18 cellular contexts compared by ENCODE assay signal in genomic region chrX:132271330-132271729, GRCh38. TPM values are rescaled to one million over a fixed set of nuclear protein-coding genes. Genes with fewer than 3 reads are reported as not detected.
DNase-seq lines count a peak whose midpoint lies in the region; ATAC-seq and TF ChIP-seq lines count a peak whose summit lies in the region.
"Had no signal": no experiment of that assay in that cellular context is flagged by ENCODE, and none has a peak within 500 bp of the region (broad histone marks: within the 10 kb centered on the region; RNA-seq: fewer than 3 reads in every experiment).

No MANE protein-coding gene starts in this region.

- ATAC-seq in HG02981 (IDR thresholded peaks at IDR 0.05; ENCODE audit: unreplicated experiment): no peak
- no peak for ATAC-seq in HG02885 (IDR thresholded peaks at IDR 0.05; ENCODE audit: poor library complexity, unreplicated experiment)
- ATAC-seq: activated CD8-positive, alpha-beta T cell treated with anti-CD3 and anti-CD28 coated beads, Interleukin-2, amount 10 ng/mL, durations not matched to agents 7 days and 5 days; HepG2; stimulated activated effector memory CD8-positive, alpha-beta T cell treated with anti-CD3 and anti-CD28 coated beads, Interleukin-12 subunit alpha, Interleukin-12 subunit beta, amount 100 ng/mL, for 72 hours had no signal

- H3K9me3 Mint-ChIP-seq in mesothelial cell of epicardium: peaks cover 20% of the 10 kb centered on the region
- H3K9me3 Mint-ChIP-seq: activated T-helper 2 cell treated with anti-CD3 and anti-CD28 coated beads, Interferon-gamma antibody, Interleukin-2, Interleukin-4, amounts not matched to agents 10 μg/mL and 5 μg/mL and 100 μg/mL, durations not matched to agents 14 hours and 24 hours and 36 hours; stimulated activated effector memory CD8-positive, alpha-beta T cell treated with anti-CD3 and anti-CD28 coated beads, Interleukin-12 subunit alpha, Interleukin-12 subunit beta, amount 100 ng/mL, for 72 hours had no signal

- peaks cover 0 to 19% (median 0%) of the 10 kb centered on the region in 4 donors for H3K4me1 ChIP-seq in tibial nerve
- H3K4me1 ChIP-seq: BLaER1 had no signal

- H3K4me3 Mint-ChIP-seq in mesothelial cell of epicardium: peak overlapping the region; percentile 13
- H3K4me3 Mint-ChIP-seq: activated CD8-positive, alpha-beta T cell treated with anti-CD3 and anti-CD28 coated beads, Interleukin-2, amount 10 ng/mL, durations not matched to agents 7 days and 5 days; nephron progenitor cell; stimulated activated effector memory CD8-positive, alpha-beta T cell treated with anti-CD3 and anti-CD28 coated beads, Interleukin-12 subunit alpha, Interleukin-12 subunit beta, amount 100 ng/mL, for 72 hours had no signal

- H3K27me3 ChIP-seq in tibial nerve: no peaks in the 10 kb centered on the region

- peaks cover 26% of the 10 kb centered on the region for H3K4me1 Mint-ChIP-seq in mesothelial cell of epicardium
- H3K4me1 Mint-ChIP-seq: nephron progenitor cell had no signal

- peak overlapping the region; percentile 87 for H3K27ac Mint-ChIP-seq in mesothelial cell of epicardium
- H3K27ac Mint-ChIP-seq: activated CD8-positive, alpha-beta T cell treated with anti-CD3 and anti-CD28 coated beads, Interleukin-2, amount 10 ng/mL, durations not matched to agents 7 days and 5 days; activated T-helper 2 cell treated with anti-CD3 and anti-CD28 coated beads, Interferon-gamma antibody, Interleukin-2, Interleukin-4, amounts not matched to agents 10 μg/mL and 5 μg/mL and 100 μg/mL, durations not matched to agents 14 hours and 24 hours and 36 hours; stimulated activated effector memory CD8-positive, alpha-beta T cell treated with anti-CD3 and anti-CD28 coated beads, Interleukin-12 subunit alpha, Interleukin-12 subunit beta, amount 100 ng/mL, for 72 hours had no signal

- WGBS in tibial nerve, 2 donors: 8 to 34% methylated on average over 1 of the region's 1 CpG

- H3K4me3 ChIP-seq in SK-N-MC (peak overlapping the region; percentile 45), fibroblast of mammary gland (ENCODE audit: control insufficient read depth, low read depth, low read length) (no peak overlapping the region), tibial nerve (no peak overlapping the region)
- H3K4me3 ChIP-seq: BLaER1 had no signal

- no peak overlapping the region for H3K9ac ChIP-seq in SK-N-MC (ENCODE audit: insufficient read length)
- H3K9ac ChIP-seq: BLaER1 had no signal

- no peaks in the 10 kb centered on the region for H3K27me3 Mint-ChIP-seq in mesothelial cell of epicardium (ENCODE audit: low read depth)

- TF ChIP-seq EP300 in tibial nerve (IDR thresholded peaks at IDR 0.05): no peak

- DNase-seq in SK-N-MC (ENCODE audit: low read depth, low spot score) (peak; percentile 6), fibroblast of mammary gland (ENCODE audit: low read depth) (peak; percentile 66), mesothelial cell of epicardium (ENCODE audit: low spot score in 2 of 2, unreplicated experiment in 2 of 2) (peak in 1 of 2 experiments; percentile 44), tibial nerve (ENCODE audit: low spot score in 2 of 2) (peak in 1 of 2 donors; percentile 39), MV-4-11 (lab: John Stamatoyannopoulos, UW) (no peak)
- no peak for DNase-seq in activated CD8-positive, alpha-beta memory T cell treated with anti-CD3 and anti-CD28 coated beads, Interleukin-2, amount 50 U/mL, for 4 hours
- DNase-seq: activated CD8-positive, alpha-beta T cell treated with anti-CD3 and anti-CD28 coated beads, Interleukin-2, amount 10 ng/mL, durations not matched to agents 7 days and 5 days; anterior cingulate cortex; DMS153; nephron progenitor cell; retina; RPMI8226 had no signal

- H3K9me3 ChIP-seq in SK-N-MC (ENCODE audit: low read depth, low read length) (no peaks in the 10 kb centered on the region), tibial nerve (no peaks in the 10 kb centered on the region)
- H3K9me3 ChIP-seq: BLaER1 had no signal

- TF ChIP-seq CTCF in fibroblast of mammary gland (conservative IDR thresholded peaks at IDR 0.05; ENCODE audit: control insufficient read depth, insufficient read depth, low read depth, low read length) (no peak), mesothelial cell of epicardium (IDR thresholded peaks at IDR 0.05; ENCODE audit: unreplicated experiment) (no peak), tibial nerve (IDR thresholded peaks at IDR 0.05) (no peak)

- no peak overlapping the region for H3K27ac ChIP-seq in SK-N-MC
- peak overlapping the region in 3 of 4 donors; percentile 19 to 81 (median 51) for H3K27ac ChIP-seq in tibial nerve
- H3K27ac ChIP-seq: BLaER1 had no signal

- H3K36me3 Mint-ChIP-seq in mesothelial cell of epicardium: peaks cover 4% of the 10 kb centered on the region
- H3K36me3 Mint-ChIP-seq: stimulated activated effector memory CD8-positive, alpha-beta T cell treated with anti-CD3 and anti-CD28 coated beads, Interleukin-12 subunit alpha, Interleukin-12 subunit beta, amount 100 ng/mL, for 72 hours had no signal

- H3K36me3 ChIP-seq in SK-N-MC (ENCODE audit: insufficient read depth, low read length) (no peaks in the 10 kb centered on the region), tibial nerve (no peaks in the 10 kb centered on the region)
- H3K36me3 ChIP-seq: BLaER1 had no signal

- no peak for TF ChIP-seq POLR2A in tibial nerve (IDR thresholded peaks at IDR 0.05)

RNA-seq across cellular contexts. Expression of gene RAP2C, which starts 52.1 kb away (rescaled TPM):
- total RNA-seq in mesothelial cell of epicardium (80.1 to 85.0 TPM (median 83.0 TPM) in 3 replicates), tibial nerve (10 to 100 TPM; 15.3 to 21.1 (median 16.5) TPM)

Comparison
In these comparisons a context has a peak if more than half of its experiments do, and no peak if none do; other contexts are left out.
1. DNase-seq: peak in SK-N-MC (single experiment) and fibroblast of mammary gland (single experiment); none in MV-4-11 (single experiment) and activated CD8-positive, alpha-beta memory T cell treated with anti-CD3 and anti-CD28 coated beads, Interleukin-2, amount 50 U/mL, for 4 hours (single experiment).